In genomic region chr12:42587564-42588307, GRCh38 we compare ENCODE assay signal across 10 cellular contexts. TPM values are rescaled to one million over a fixed set of nuclear protein-coding genes. Genes with fewer than 3 reads are reported as not detected.
A peak's percentile ranks its signal among the peaks of the same experiment; 100 is the strongest.
DNase-seq lines count a peak whose midpoint lies in the region; ATAC-seq, FAIRE-seq and TF ChIP-seq lines count a peak whose summit lies in the region.
"Had no signal": no experiment of that assay in that cellular context is flagged by ENCODE, and none has a peak within 500 bp of the region (broad histone marks: within the 10 kb centered on the region; RNA-seq: fewer than 3 reads in every experiment).

No MANE protein-coding gene starts in this region.

- TF ChIP-seq CTCF in HepG2 (CRISPR knock-in tag; IDR thresholded peaks at IDR 0.05): no peak
- TF ChIP-seq CTCF in right lobe of liver (IDR thresholded peaks at IDR 0.05): no peak

- TF ChIP-seq EP300 in HepG2 (IDR thresholded peaks at IDR 0.05; ENCODE audit: low read depth in 2 of 2, low read length in 2 of 2) (no peak), HepG2 (CRISPR knock-in tag; IDR thresholded peaks at IDR 0.05; ENCODE audit: borderline replicate concordance) (no peak)

- peak; percentile 10 for DNase-seq in HepG2 (ENCODE audit: low spot score)
- no peak for DNase-seq in right lobe of liver
- peak; percentile 44 for DNase-seq in cerebellum (ENCODE audit: low spot score)
- DNase-seq in aorta: no peak
- DNase-seq: DMS153, foreskin melanocyte had no signal

- no peak overlapping the region for H3K4me3 Mint-ChIP-seq in stimulated activated memory B cell treated with anti-CD40 and anti-IgM and Interleukin-4, amounts not matched to agents 10 μg/mL and 1 μg/mL and 100 μg/mL, for 72 hours

- H3K4me1 ChIP-seq in HepG2 (ENCODE audit: insufficient read depth, low read length) (peaks cover 28% of the 10 kb centered on the region), right lobe of liver (peaks cover 0 to 5% (median 2%) of the 10 kb centered on the region in 4 donors), mucosa of stomach (ENCODE audit: control insufficient read depth, insufficient read depth, low read length) (peaks cover 13% of the 10 kb centered on the region), aorta (ENCODE audit: control insufficient read depth in 1 of 2, insufficient read depth in 2 of 2, low read length in 2 of 2) (peaks cover 2 to 5% of the 10 kb centered on the region in 2 donors)

- H4K20me1 ChIP-seq in HepG2 (ENCODE audit: insufficient read depth, low read length): no peaks in the 10 kb centered on the region

- H3K4me2 ChIP-seq in HepG2 (ENCODE audit: low read depth, low read length): no peak overlapping the region

- H3K4me3 ChIP-seq in HepG2 (replicated peaks in 1 of 3; ENCODE audit: insufficient read depth in 1 of 3, low read depth in 2 of 3, low read length in 3 of 3) (no peak overlapping the region), right lobe of liver (no peak overlapping the region), mucosa of stomach (ENCODE audit: low read length) (no peak overlapping the region), aorta (ENCODE audit: low read length in 2 of 2) (peak overlapping the region; percentile 63 to 84)

- no peak for TF ChIP-seq POLR2A in HepG2 (IDR thresholded peaks at IDR 0.05; ENCODE audit: insufficient read depth in 1 of 2, low read depth in 2 of 2, low read length in 2 of 2)
- TF ChIP-seq POLR2A in right lobe of liver (IDR thresholded peaks at IDR 0.05): no peak
- no peak for TF ChIP-seq POLR2A in GM18505 (IDR thresholded peaks at IDR 0.05; ENCODE audit: borderline replicate concordance, extremely low read depth, insufficient read depth, insufficient read length)

- TF ChIP-seq RAD21 in HepG2 (CRISPR knock-in tag; IDR thresholded peaks at IDR 0.05): no peak

- CTCF ChIA-PET in HepG2 (lab: Yijun Ruan, JAX; ENCODE audit: low intra/inter-chr PET ratio, low total read pairs): no interaction called here

- in situ Hi-C loops in HepG2 (cut with HindIII; ENCODE audit: extremely low pct_ligation_motif_present, low pct_unique_long_range_greater_than_20kb): no loop called here

- no peaks in the 10 kb centered on the region for H3K36me3 ChIP-seq in HepG2 (replicated peaks in 1 of 2; ENCODE audit: control insufficient read depth in 1 of 2, insufficient read depth in 2 of 2, low read length in 2 of 2)
- H3K36me3 ChIP-seq in right lobe of liver: no peaks in the 10 kb centered on the region
- H3K36me3 ChIP-seq in mucosa of stomach (ENCODE audit: control insufficient read depth, insufficient read depth, low read length): no peaks in the 10 kb centered on the region
- no peaks in the 10 kb centered on the region for H3K36me3 ChIP-seq in aorta (ENCODE audit: control insufficient read depth in 1 of 2, insufficient read depth in 2 of 2, low read length in 1 of 2)

- 3% methylated on average over 7 of the region's 7 CpGs for WGBS in HepG2 (ENCODE audit: low lambda C conversion rate)
- 12% methylated on average over 7 of the region's 7 CpGs for WGBS in right lobe of liver (ENCODE audit: insufficient coverage, low coverage, low lambda C conversion rate, missing lambda C conversion rate)
- WGBS in aorta, 2 donors: 14 to 16% methylated on average over 7 of the region's 7 CpGs

- H3K9me3 ChIP-seq in HepG2 (ENCODE audit: low read length): no peaks in the 10 kb centered on the region
- H3K9me3 ChIP-seq in right lobe of liver: no peaks in the 10 kb centered on the region
- H3K9me3 ChIP-seq in mucosa of stomach (ENCODE audit: control insufficient read depth, low read length): no peaks in the 10 kb centered on the region
- H3K9me3 ChIP-seq in aorta (ENCODE audit: control insufficient read depth, low read length): no peaks in the 10 kb centered on the region

- H3K27ac Mint-ChIP-seq in stimulated activated memory B cell treated with anti-CD40 and anti-IgM and Interleukin-4, amounts not matched to agents 10 μg/mL and 1 μg/mL and 100 μg/mL, for 72 hours: no peak overlapping the region

- no TSS peak for BruUV-seq in HepG2 (replicated peaks; lab: Mats Ljungman, UMichigan)

- no peaks in the 10 kb centered on the region for H3K79me2 ChIP-seq in HepG2 (ENCODE audit: insufficient read depth, low read length)

- ATAC-seq in HepG2 (peak; percentile 30), right lobe of liver (no peak), aorta (ENCODE audit: low FRiP score) (peak; percentile 23), SK-N-SH treated with all-trans-retinoic acid at 6 μM for 48 hours (no peak), GM18505 (IDR thresholded peaks at IDR 0.05; ENCODE audit: unreplicated experiment) (no peak)
- ATAC-seq in stimulated activated memory B cell treated with anti-CD40 and anti-IgM and Interleukin-4, amounts not matched to agents 10 μg/mL and 1 μg/mL and 100 μg/mL, for 72 hours: no peak

- H2AFZ ChIP-seq in HepG2 (ENCODE audit: low read length): no peak overlapping the region

- intact Hi-C loops in HepG2 (cut with micrococcal nuclease; ENCODE audit: unreplicated experiment) (no loop called here), right lobe of liver (cut with DNase I) (no loop called here), aorta (cut with DNase I) (loop anchor here in 1 of 2 donors (5.0 kb wide), 1 partner anchor 155 kb away; no protein-coding TSS in a partner anchor)

- no peaks in the 10 kb centered on the region for H3K9me3 Mint-ChIP-seq in stimulated activated memory B cell treated with anti-CD40 and anti-IgM and Interleukin-4, amounts not matched to agents 10 μg/mL and 1 μg/mL and 100 μg/mL, for 72 hours

- H3K36me3 Mint-ChIP-seq in stimulated activated memory B cell treated with anti-CD40 and anti-IgM and Interleukin-4, amounts not matched to agents 10 μg/mL and 1 μg/mL and 100 μg/mL, for 72 hours: no peaks in the 10 kb centered on the region

- H3K4me1 Mint-ChIP-seq in stimulated activated memory B cell treated with anti-CD40 and anti-IgM and Interleukin-4, amounts not matched to agents 10 μg/mL and 1 μg/mL and 100 μg/mL, for 72 hours: peaks cover 16% of the 10 kb centered on the region

- H3K27ac ChIP-seq in HepG2 (ENCODE audit: extremely low read length, insufficient read depth, low read length): no peak overlapping the region
- H3K27ac ChIP-seq in right lobe of liver: no peak overlapping the region
- H3K27ac ChIP-seq in aorta (ENCODE audit: low read depth in 1 of 2, low read length in 2 of 2): no peak overlapping the region

- peaks cover 42% of the 10 kb centered on the region for H3K27me3 Mint-ChIP-seq in stimulated activated memory B cell treated with anti-CD40 and anti-IgM and Interleukin-4, amounts not matched to agents 10 μg/mL and 1 μg/mL and 100 μg/mL, for 72 hours

- POLR2A ChIA-PET in HepG2 (lab: Yijun Ruan, JAX): no interaction called here

- H3K9ac ChIP-seq in HepG2 (ENCODE audit: insufficient read depth, low read depth, low read length): no peak overlapping the region
- peak overlapping the region; percentile 66 for H3K9ac ChIP-seq in mucosa of stomach (ENCODE audit: low read length)

- H3K27me3 ChIP-seq in HepG2 (ENCODE audit: control insufficient read depth in 1 of 2, insufficient read depth in 2 of 2, low read length in 2 of 2): peaks cover 5 to 53% of the 10 kb centered on the region in 2 experiments; a peak in 4 of 5 replicates
- H3K27me3 ChIP-seq in right lobe of liver: peaks cover 0 to 9% of the 10 kb centered on the region in 2 donors
- no peaks in the 10 kb centered on the region for H3K27me3 ChIP-seq in mucosa of stomach (ENCODE audit: control insufficient read depth, insufficient read depth, low read length)
- H3K27me3 ChIP-seq in aorta (ENCODE audit: control insufficient read depth in 1 of 2, insufficient read depth in 2 of 2, low read length in 1 of 2): no peaks in the 10 kb centered on the region

- no peak for FAIRE-seq in HepG2 (lab: Jason Lieb, UNC)

TF ChIP-seq in SK-N-SH treated with all-trans-retinoic acid at 6 μM for 48 hours, 23 proteins besides CTCF, POLR2A, EP300 and RAD21 (continues in another document):
- TF ChIP-seq PPARA (CRISPR knock-in tag; IDR thresholded peaks at IDR 0.05; ENCODE audit: borderline replicate concordance) (no peak), POU6F1 (CRISPR knock-in tag; IDR thresholded peaks at IDR 0.05; ENCODE audit: borderline replicate concordance, low read depth) (no peak)

RNA-seq across cellular contexts. Expression of gene PRICKLE1, which starts 1.8 kb away (rescaled TPM):
- total RNA-seq in HepG2 (2016; rRNA removed; fragmentation: Illumina TruSeq; extraction: Trizol): not detected in 2 replicates
- not detected in 2 replicates for total RNA-seq in HepG2 (2016; cell fraction: cytosol; rRNA removed; fragmentation: Illumina TruSeq; extraction: Trizol; ENCODE audit: low read depth)
- total RNA-seq in HepG2 (2016; cell fraction: insoluble cytoplasmic fraction; rRNA removed; fragmentation: Illumina TruSeq; extraction: Trizol): not detected in 2 replicates
- not detected in 2 replicates for total RNA-seq in HepG2 (2016; cell fraction: membrane; rRNA removed; fragmentation: Illumina TruSeq; extraction: Trizol)
- not detected in 2 replicates for total RNA-seq in HepG2 (2016; cell fraction: nucleus; rRNA removed; fragmentation: Illumina TruSeq; extraction: Trizol)
- polyA plus RNA-seq in HepG2 (2011; rRNA removed): not detected in 2 replicates
- polyA plus RNA-seq in HepG2 (2011; cell fraction: cytosol; rRNA removed): not detected in 2 replicates
- polyA plus RNA-seq in HepG2 (2011; cell fraction: nucleus; rRNA removed): not detected in 2 replicates
- polyA plus RNA-seq in HepG2 (2012): not detected in 2 replicates
- polyA plus RNA-seq in HepG2 (2016; cell fraction: cytosol; fragmentation: Illumina TruSeq; extraction: Trizol; ENCODE audit: low read depth): not detected in 2 replicates
- not detected in 2 replicates for polyA plus RNA-seq in HepG2 (2016; cell fraction: insoluble cytoplasmic fraction; fragmentation: Illumina TruSeq; extraction: Trizol; ENCODE audit: low read depth)
- not detected in 2 replicates for polyA plus RNA-seq in HepG2 (2016; cell fraction: membrane; fragmentation: Illumina TruSeq; extraction: Trizol; ENCODE audit: low read depth)
- polyA plus RNA-seq in HepG2 (2016; cell fraction: nucleus; fragmentation: Illumina TruSeq; extraction: Trizol; ENCODE audit: insufficient read depth, low read depth): not detected in 2 replicates
- polyA minus RNA-seq in HepG2 (2011; rRNA and poly(A)+ RNA removed; ENCODE audit: low replicate concordance): not detected in 2 replicates
- not detected in 2 replicates for polyA minus RNA-seq in HepG2 (2011; cell fraction: cytosol; rRNA and poly(A)+ RNA removed)
- not detected in 2 replicates for polyA minus RNA-seq in HepG2 (2011; cell fraction: nucleus; rRNA and poly(A)+ RNA removed)
- total RNA-seq in right lobe of liver: 1 to 10 TPM in 3 of 6 experiments, under 1 TPM in 3; 0.79 to 2.9 (median 1.1) TPM
- 19.0 TPM for total RNA-seq in cerebellum
- total RNA-seq in aorta: 10 to 100 TPM; 19.3 to 34.9 TPM
- 10 to 100 TPM in 1 of 2 donors, under 1 TPM in 1; 0.50 to 10.3 TPM for polyA plus RNA-seq in aorta

Comparison
In these comparisons a context has a peak if more than half of its experiments do, and no peak if none do; other contexts are left out.
1. ATAC-seq: peak in HepG2 (single experiment) and aorta (single experiment); none in right lobe of liver (0 of 4), stimulated activated memory B cell treated with anti-CD40 and anti-IgM and Interleukin-4, amounts not matched to agents 10 μg/mL and 1 μg/mL and 100 μg/mL, for 72 hours (single experiment), SK-N-SH treated with all-trans-retinoic acid at 6 μM for 48 hours (single experiment) and GM18505 (single experiment).
2. DNase-seq: peak in HepG2 (single experiment) and cerebellum (single experiment); none in right lobe of liver (0 of 3) and aorta (0 of 2).
3. H3K4me3 ChIP-seq: peak in aorta (2 of 2); none in HepG2 (0 of 3), right lobe of liver (0 of 3) and mucosa of stomach (single experiment).